1 cellular context compared by ENCODE assay signal in the genomic region with DNA sequence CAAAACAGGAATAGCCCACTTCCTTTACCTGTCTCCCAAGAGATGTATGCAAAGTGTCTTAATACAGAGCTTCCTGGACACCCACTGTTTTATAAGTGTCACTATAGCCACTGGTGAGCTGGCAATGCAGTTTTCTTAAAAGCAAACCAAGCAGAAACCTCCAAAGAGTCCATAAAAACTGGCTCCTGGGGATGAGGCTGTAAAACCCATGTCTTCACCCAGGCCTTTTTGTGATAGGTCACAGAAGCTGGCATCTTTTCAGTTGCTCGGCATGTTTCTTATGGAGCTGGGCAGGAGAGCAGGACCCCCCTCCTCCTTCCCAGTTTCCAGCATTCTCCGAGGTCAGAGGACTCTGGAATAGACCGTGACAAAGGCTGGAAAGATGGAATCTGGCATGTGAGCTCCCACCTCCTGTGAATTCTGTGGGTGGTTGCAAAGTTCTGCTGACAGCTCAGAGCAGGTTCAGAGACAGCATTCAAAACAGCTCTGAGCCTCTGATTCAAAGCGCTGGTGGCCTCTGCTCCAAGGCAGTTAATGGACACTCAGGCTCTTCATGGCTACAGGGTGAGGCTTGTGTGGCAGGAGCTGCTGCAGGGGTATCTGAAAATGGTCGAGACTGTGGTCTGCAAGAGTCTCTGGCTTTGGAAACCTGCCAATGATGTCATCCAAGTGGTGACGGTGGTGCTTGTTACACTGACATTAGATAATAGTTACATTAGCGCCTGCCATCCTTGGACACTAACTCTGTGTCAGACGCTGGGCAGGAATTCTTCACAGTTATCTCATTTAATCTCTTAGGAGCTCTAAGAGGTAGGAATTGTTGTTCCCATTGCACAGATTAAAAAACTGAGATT.
TF ChIP-seq lines count a peak whose summit lies in the region.

No MANE protein-coding gene starts in this region.

TF ChIP-seq in HEK293, 187 proteins besides CTCF, POLR2A, EP300 and RAD21 (continued from another document):
- TF ChIP-seq, protein P1, sequence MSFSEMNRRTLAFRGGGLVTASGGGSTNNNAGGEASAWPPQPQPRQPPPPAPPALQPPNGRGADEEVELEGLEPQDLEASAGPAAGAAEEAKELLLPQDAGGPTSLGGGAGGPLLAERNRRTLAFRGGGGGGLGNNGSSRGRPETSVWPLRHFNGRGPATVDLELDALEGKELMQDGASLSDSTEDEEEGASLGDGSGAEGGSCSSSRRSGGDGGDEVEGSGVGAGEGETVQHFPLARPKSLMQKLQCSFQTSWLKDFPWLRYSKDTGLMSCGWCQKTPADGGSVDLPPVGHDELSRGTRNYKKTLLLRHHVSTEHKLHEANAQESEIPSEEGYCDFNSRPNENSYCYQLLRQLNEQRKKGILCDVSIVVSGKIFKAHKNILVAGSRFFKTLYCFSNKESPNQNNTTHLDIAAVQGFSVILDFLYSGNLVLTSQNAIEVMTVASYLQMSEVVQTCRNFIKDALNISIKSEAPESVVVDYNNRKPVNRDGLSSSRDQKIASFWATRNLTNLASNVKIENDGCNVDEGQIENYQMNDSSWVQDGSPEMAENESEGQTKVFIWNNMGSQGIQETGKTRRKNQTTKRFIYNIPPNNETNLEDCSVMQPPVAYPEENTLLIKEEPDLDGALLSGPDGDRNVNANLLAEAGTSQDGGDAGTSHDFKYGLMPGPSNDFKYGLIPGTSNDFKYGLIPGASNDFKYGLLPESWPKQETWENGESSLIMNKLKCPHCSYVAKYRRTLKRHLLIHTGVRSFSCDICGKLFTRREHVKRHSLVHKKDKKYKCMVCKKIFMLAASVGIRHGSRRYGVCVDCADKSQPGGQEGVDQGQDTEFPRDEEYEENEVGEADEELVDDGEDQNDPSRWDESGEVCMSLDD (tag by site-specific recombination; IDR thresholded peaks at IDR 0.05), result no peak
- TF ChIP-seq ZNF561 (tag by site-specific recombination; IDR thresholded peaks at IDR 0.05; ENCODE audit: borderline replicate concordance) (no peak), ZBTB21 (tag by site-specific recombination; IDR thresholded peaks at IDR 0.05) (peak; percentile 55), ZNF777 (tag by site-specific recombination; IDR thresholded peaks at IDR 0.05; ENCODE audit: borderline replicate concordance) (no peak), ZNF121 (tag by site-specific recombination; IDR thresholded peaks at IDR 0.05) (peak; percentile 68), ZNF600 (tag by site-specific recombination; IDR thresholded peaks at IDR 0.05) (peak; percentile 38; the same call in 1 of the 2 replicates), OSR2 (tag by site-specific recombination; IDR thresholded peaks at IDR 0.05) (0 out of 2 replicates have a peak, but pooled peaks have one; percentile 22), SP7 (tag by site-specific recombination; IDR thresholded peaks at IDR 0.05) (0 out of 2 replicates have a peak, but pooled peaks have one; percentile 11), GLIS1 (tag by site-specific recombination; IDR thresholded peaks at IDR 0.05) (peak; percentile 63), ZNF571 (tag by site-specific recombination; IDR thresholded peaks at IDR 0.05) (no peak), ZFHX2 (tag by site-specific recombination; conservative IDR thresholded peaks at IDR 0.05) (peak; percentile 29), ZNF514 (tag by site-specific recombination; IDR thresholded peaks at IDR 0.05) (no peak), ZNF629 (tag by site-specific recombination; IDR thresholded peaks at IDR 0.05) (peak; percentile 69), IKZF3 (tag by site-specific recombination; IDR thresholded peaks at IDR 0.05) (0 out of 2 replicates have a peak, but pooled peaks have one; percentile 6), ZNF366 (tag by site-specific recombination; conservative IDR thresholded peaks at IDR 0.05) (0 out of 2 replicates have a peak, but pooled peaks have one; percentile 26), ZNF785 (tag by site-specific recombination; IDR thresholded peaks at IDR 0.05) (no peak), ZNF670 (tag by site-specific recombination; IDR thresholded peaks at IDR 0.05; ENCODE audit: low read depth) (no peak), ZNF664 (tag by site-specific recombination; IDR thresholded peaks at IDR 0.05) (peak; percentile 91), ZIC2 (tag by site-specific recombination; IDR thresholded peaks at IDR 0.05) (peak; percentile 91), FEZF1 (tag by site-specific recombination; IDR thresholded peaks at IDR 0.05) (peak; percentile 86)
- TF ChIP-seq, protein P2, sequence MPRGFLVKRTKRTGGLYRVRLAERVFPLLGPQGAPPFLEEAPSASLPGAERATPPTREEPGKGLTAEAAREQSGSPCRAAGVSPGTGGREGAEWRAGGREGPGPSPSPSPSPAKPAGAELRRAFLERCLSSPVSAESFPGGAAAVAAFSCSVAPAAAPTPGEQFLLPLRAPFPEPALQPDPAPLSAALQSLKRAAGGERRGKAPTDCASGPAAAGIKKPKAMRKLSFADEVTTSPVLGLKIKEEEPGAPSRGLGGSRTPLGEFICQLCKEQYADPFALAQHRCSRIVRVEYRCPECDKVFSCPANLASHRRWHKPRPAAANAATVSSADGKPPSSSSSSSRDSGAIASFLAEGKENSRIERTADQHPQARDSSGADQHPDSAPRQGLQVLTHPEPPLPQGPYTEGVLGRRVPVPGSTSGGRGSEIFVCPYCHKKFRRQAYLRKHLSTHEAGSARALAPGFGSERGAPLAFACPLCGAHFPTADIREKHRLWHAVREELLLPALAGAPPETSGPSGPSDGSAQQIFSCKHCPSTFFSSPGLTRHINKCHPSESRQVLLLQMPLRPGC (tag by site-specific recombination; IDR thresholded peaks at IDR 0.05), result no peak
- TF ChIP-seq, protein P3, sequence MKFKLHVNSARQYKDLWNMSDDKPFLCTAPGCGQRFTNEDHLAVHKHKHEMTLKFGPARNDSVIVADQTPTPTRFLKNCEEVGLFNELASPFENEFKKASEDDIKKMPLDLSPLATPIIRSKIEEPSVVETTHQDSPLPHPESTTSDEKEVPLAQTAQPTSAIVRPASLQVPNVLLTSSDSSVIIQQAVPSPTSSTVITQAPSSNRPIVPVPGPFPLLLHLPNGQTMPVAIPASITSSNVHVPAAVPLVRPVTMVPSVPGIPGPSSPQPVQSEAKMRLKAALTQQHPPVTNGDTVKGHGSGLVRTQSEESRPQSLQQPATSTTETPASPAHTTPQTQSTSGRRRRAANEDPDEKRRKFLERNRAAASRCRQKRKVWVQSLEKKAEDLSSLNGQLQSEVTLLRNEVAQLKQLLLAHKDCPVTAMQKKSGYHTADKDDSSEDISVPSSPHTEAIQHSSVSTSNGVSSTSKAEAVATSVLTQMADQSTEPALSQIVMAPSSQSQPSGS (tag by site-specific recombination; IDR thresholded peaks at IDR 0.05; ENCODE audit: low read depth), result peak; percentile 88
- TF ChIP-seq, protein P4, sequence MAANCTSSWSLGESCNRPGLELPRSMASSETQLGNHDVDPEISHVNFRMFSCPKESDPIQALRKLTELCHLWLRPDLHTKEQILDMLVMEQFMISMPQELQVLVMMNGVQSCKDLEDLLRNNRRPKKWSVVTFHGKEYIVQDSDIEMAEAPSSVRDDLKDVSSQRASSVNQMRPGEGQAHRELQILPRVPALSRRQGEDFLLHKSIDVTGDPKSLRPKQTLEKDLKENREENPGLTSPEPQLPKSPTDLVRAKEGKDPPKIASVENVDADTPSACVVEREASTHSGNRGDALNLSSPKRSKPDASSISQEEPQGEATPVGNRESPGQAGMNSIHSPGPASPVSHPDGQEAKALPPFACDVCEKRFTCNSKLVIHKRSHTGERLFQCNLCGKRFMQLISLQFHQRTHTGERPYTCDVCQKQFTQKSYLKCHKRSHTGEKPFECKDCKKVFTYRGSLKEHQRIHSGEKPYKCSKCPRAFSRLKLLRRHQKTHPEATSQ (tag by site-specific recombination; IDR thresholded peaks at IDR 0.05), result no peak
TF ChIP-seq in HEK293: peak in this region for 16.
